In genomic region chr1:117059334-117059677, GRCh38 we compare ENCODE assay signal across 7 cellular contexts. TPM values are rescaled to one million over a fixed set of nuclear protein-coding genes. Genes with fewer than 3 reads are reported as not detected.
DNase-seq lines count a peak whose midpoint lies in the region; ATAC-seq, FAIRE-seq and TF ChIP-seq lines count a peak whose summit lies in the region.

No MANE protein-coding gene starts in this region.

- POLR2A ChIA-PET in activated CD4-positive, alpha-beta T cell treated with anti-CD3 and anti-CD28 coated beads for 36 hours (lab: Charles Lee), result interaction anchor here (0.8 to 4.3 kb wide), 17 partner anchors 10 to 515 kb away, joined by 3 to 80 read pairs (median 4); partner anchors contain the start of gene CD2

- peaks cover 41% of the 10 kb centered on the region for H3K4me1 Mint-ChIP-seq in activated CD4-positive, alpha-beta T cell treated with anti-CD3 and anti-CD28 coated beads for 36 hours

- no peak overlapping the region for H3K27ac Mint-ChIP-seq in activated CD4-positive, alpha-beta T cell treated with anti-CD3 and anti-CD28 coated beads for 36 hours

- H3K9me3 Mint-ChIP-seq in activated CD4-positive, alpha-beta T cell treated with anti-CD3 and anti-CD28 coated beads for 36 hours (ENCODE audit: low read depth), result no peaks in the 10 kb centered on the region

- no peaks in the 10 kb centered on the region for H3K4me1 ChIP-seq in testis

- H3K27me3 Mint-ChIP-seq in activated CD4-positive, alpha-beta T cell treated with anti-CD3 and anti-CD28 coated beads for 36 hours, result no peaks in the 10 kb centered on the region

- H3K4me3 ChIP-seq in testis, result peak overlapping the region; percentile 55 to 82

- DNase-seq in GM18507 (ENCODE audit: extremely low spot score, insufficient read length, low read depth) (peak; percentile 38), NCI-H146 treated with DMSO at 0.1 percent for 48 hours (lab: John Stamatoyannopoulos, UW; ENCODE audit: unreplicated experiment) (peak; percentile 62), myocyte (ENCODE audit: low read depth) (peak; percentile 11), testis (peak; percentile 80)
- peak; percentile 84 for DNase-seq in activated CD4-positive, alpha-beta T cell treated with anti-CD3 and anti-CD28 coated beads for 36 hours
- peak; percentile 53 for DNase-seq in effector CD4-positive, alpha-beta T cell

- no peak overlapping the region for H3K4me3 Mint-ChIP-seq in activated CD4-positive, alpha-beta T cell treated with anti-CD3 and anti-CD28 coated beads for 36 hours

- no peak for FAIRE-seq in GM18507 (lab: Jason Lieb, UNC)

- H3K27ac ChIP-seq in testis, result peak overlapping the region; percentile 41 to 68

- TF ChIP-seq POLR2A in testis (IDR thresholded peaks at IDR 0.05), result no peak

- no peaks in the 10 kb centered on the region for H3K27me3 ChIP-seq in testis

- CTCF ChIA-PET in activated CD4-positive, alpha-beta T cell treated with anti-CD3 and anti-CD28 coated beads for 36 hours (lab: Charles Lee), result interaction anchor here (0.7 to 3.5 kb wide), 13 partner anchors 9 to 485 kb away, joined by 3 to 28 read pairs (median 6); no protein-coding TSS in a partner anchor

- H3K36me3 ChIP-seq in testis (ENCODE audit: low read depth, missing control alignments), result no peaks in the 10 kb centered on the region

- H3K9me3 ChIP-seq in testis, result no peaks in the 10 kb centered on the region

- H3K36me3 Mint-ChIP-seq in activated CD4-positive, alpha-beta T cell treated with anti-CD3 and anti-CD28 coated beads for 36 hours (ENCODE audit: low read depth), result peaks cover 30% of the 10 kb centered on the region

- WGBS in testis, 2 donors, result 1% methylated on average over 16 to 18 of the region's 18 CpGs

- intact Hi-C loops in activated CD4-positive, alpha-beta T cell treated with anti-CD3 and anti-CD28 coated beads for 36 hours (cut with DNase I, micrococcal nuclease), result loop anchor here (1.0 to 10.0 kb wide), 5 partner anchors 73 to 295 kb away; no protein-coding TSS in a partner anchor
- intact Hi-C loops in testis (cut with DNase I; ENCODE audit: low total_unique reads), result loop anchor here (10.0 kb wide), 1 partner anchor 325 kb away; no protein-coding TSS in a partner anchor

- no peak for TF ChIP-seq CTCF in testis (IDR thresholded peaks at IDR 0.05)

- ATAC-seq in HG02623 (IDR thresholded peaks at IDR 0.05; ENCODE audit: unreplicated experiment), result peak; percentile 25
- ATAC-seq in activated CD4-positive, alpha-beta T cell treated with anti-CD3 and anti-CD28 coated beads for 36 hours, result peak; percentile 13

RNA-seq across cellular contexts. Expression of gene TTF2, which starts 0.8 kb away (rescaled TPM):
- total RNA-seq in activated CD4-positive, alpha-beta T cell treated with anti-CD3 and anti-CD28 coated beads for 36 hours, result 100 to 1,000 TPM in 1 of 2 experiments, 10 to 100 TPM in 1; 99.7 to 108 TPM
- total RNA-seq in myocyte (11.6 and 11.8 TPM in 2 replicates), testis (10 to 100 TPM; 20.8 to 26.5 TPM)
- polyA plus RNA-seq in myocyte (2012), result 5.5 TPM
- 20.2 TPM for polyA plus RNA-seq in testis (ENCODE audit: insufficient read depth, low read depth, low replicate concordance)

RNA-seq across cellular contexts. Expression of gene CD101, which starts 57.7 kb away (rescaled TPM):
- total RNA-seq in activated CD4-positive, alpha-beta T cell treated with anti-CD3 and anti-CD28 coated beads for 36 hours, result under 1 TPM; 0.30 to 0.60 TPM
- total RNA-seq in myocyte (0.10 and 0.11 TPM in 2 replicates), testis (1 to 10 TPM in 1 of 2 donors, under 1 TPM in 1; 0.79 to 1.2 TPM)
- 0.61 TPM for polyA plus RNA-seq in myocyte (2012)
- polyA plus RNA-seq in testis (ENCODE audit: insufficient read depth, low read depth, low replicate concordance), result 1.4 TPM

Comparison
In these comparisons a context has a peak if more than half of its experiments do, and no peak if none do; other contexts are left out.
1. Peak in every context shown above with its lines: DNase-seq, ATAC-seq, H3K4me3 ChIP-seq and H3K27ac ChIP-seq.
2. DNase-seq: peak in every context shown above with its lines; median percentile 84 in activated CD4-positive, alpha-beta T cell treated with anti-CD3 and anti-CD28 coated beads for 36 hours; 80 in testis; 62 in NCI-H146 treated with DMSO at 0.1 percent for 48 hours; 53 in effector CD4-positive, alpha-beta T cell; 38 in GM18507; 11 in myocyte.